Comparison of ENCODE assay signal across 12 cellular contexts in the genomic region with DNA sequence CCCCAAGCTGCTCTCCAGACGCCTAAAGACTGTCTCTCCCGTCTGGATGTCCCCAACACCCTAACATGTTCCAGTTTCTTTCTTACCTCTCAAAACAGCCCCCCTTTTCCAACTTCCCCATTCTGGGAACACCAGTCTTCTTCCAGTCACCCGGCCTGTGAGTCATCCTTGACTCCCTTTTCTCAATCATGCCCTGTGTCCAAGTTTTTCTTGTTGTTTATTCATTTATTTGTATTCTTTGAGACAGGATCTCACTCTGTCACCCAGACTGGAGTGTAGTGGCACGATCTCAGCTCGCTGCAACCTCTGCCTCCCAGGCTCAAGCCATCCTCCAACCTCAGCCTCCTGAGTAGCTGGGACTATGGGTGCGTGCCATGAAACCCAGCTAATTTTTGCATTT. TPM values are rescaled to one million over a fixed set of nuclear protein-coding genes. Genes with fewer than 3 reads are reported as not detected.
DNase-seq lines count a peak whose midpoint lies in the region; ATAC-seq, FAIRE-seq and TF ChIP-seq lines count a peak whose summit lies in the region.
"Had no signal": no experiment of that assay in that cellular context is flagged by ENCODE, and none has a peak within 500 bp of the region (broad histone marks: within the 10 kb centered on the region; RNA-seq: fewer than 3 reads in every experiment).

No MANE protein-coding gene starts in this region.

- H3K4me2 ChIP-seq in HepG2 (ENCODE audit: low read depth, low read length): no peak overlapping the region

- TF ChIP-seq CTCF in HepG2 (CRISPR knock-in tag; IDR thresholded peaks at IDR 0.05) (no peak), upper lobe of right lung (IDR thresholded peaks at IDR 0.05) (no peak)

- intact Hi-C loops in HepG2 (cut with micrococcal nuclease; ENCODE audit: unreplicated experiment) (no loop called here), upper lobe of right lung (cut with DNase I) (no loop called here)

- no peak overlapping the region for H3K27ac Mint-ChIP-seq in T-helper 1 cell treated with Interleukin-12 subunit alpha and Interleukin-12 subunit beta and Interleukin-4 antibody, amounts not matched to agents 30 μg/mL and 1 μg/mL, for 36 hours
- peak overlapping the region; percentile 48 for H3K27ac Mint-ChIP-seq in activated naive CD8-positive, alpha-beta T cell treated with anti-CD3 and anti-CD28 coated beads, Interleukin-2, amount 50 U/mL, for 24 hours
- H3K27ac Mint-ChIP-seq: activated naive CD4-positive, alpha-beta T cell treated with anti-CD3 and anti-CD28 coated beads for 36 hours had no signal

- TF ChIP-seq POLR2A in HepG2 (IDR thresholded peaks at IDR 0.05; ENCODE audit: insufficient read depth in 1 of 2, low read depth in 2 of 2, low read length in 2 of 2) (no peak), GM12891 (IDR thresholded peaks at IDR 0.05; ENCODE audit: low read depth, low read length) (no peak)

- POLR2A ChIA-PET in HepG2 (lab: Yijun Ruan, JAX): no interaction called here

- no TSS peak for BruUV-seq in HepG2 (replicated peaks; lab: Mats Ljungman, UMichigan)

- TF ChIP-seq EP300 in HepG2 (IDR thresholded peaks at IDR 0.05; ENCODE audit: low read depth in 2 of 2, low read length in 2 of 2) (no peak; a peak in 1 of 4 replicates), HepG2 (CRISPR knock-in tag; IDR thresholded peaks at IDR 0.05; ENCODE audit: borderline replicate concordance) (no peak)

- WGBS in HepG2 (ENCODE audit: low lambda C conversion rate): 93% methylated on average over 6 of the region's 6 CpGs

- H3K4me3 Mint-ChIP-seq in T-helper 1 cell treated with Interleukin-12 subunit alpha and Interleukin-12 subunit beta and Interleukin-4 antibody, amounts not matched to agents 30 μg/mL and 1 μg/mL, for 36 hours: peak overlapping the region; percentile 25
- no peak overlapping the region for H3K4me3 Mint-ChIP-seq in activated naive CD8-positive, alpha-beta T cell treated with anti-CD3 and anti-CD28 coated beads, Interleukin-2, amount 50 U/mL, for 24 hours
- H3K4me3 Mint-ChIP-seq: activated naive CD4-positive, alpha-beta T cell treated with anti-CD3 and anti-CD28 coated beads for 36 hours had no signal

- H3K4me1 Mint-ChIP-seq in T-helper 1 cell treated with Interleukin-12 subunit alpha and Interleukin-12 subunit beta and Interleukin-4 antibody, amounts not matched to agents 30 μg/mL and 1 μg/mL, for 36 hours (ENCODE audit: low read depth): peaks cover 25% of the 10 kb centered on the region
- peaks cover 22% of the 10 kb centered on the region for H3K4me1 Mint-ChIP-seq in activated naive CD8-positive, alpha-beta T cell treated with anti-CD3 and anti-CD28 coated beads, Interleukin-2, amount 50 U/mL, for 24 hours

- no peak for ATAC-seq in activated naive CD8-positive, alpha-beta T cell treated with anti-CD3 and anti-CD28 coated beads, Interleukin-2, amount 50 U/mL, for 24 hours
- ATAC-seq in HepG2 (no peak), upper lobe of right lung (peak; percentile 80)

- in situ Hi-C loops in HepG2 (cut with HindIII; ENCODE audit: extremely low pct_ligation_motif_present, low pct_unique_long_range_greater_than_20kb): no loop called here

- H3K9me3 ChIP-seq in HepG2 (ENCODE audit: low read length) (no peaks in the 10 kb centered on the region), upper lobe of right lung (no peaks in the 10 kb centered on the region)

- H3K27me3 ChIP-seq in HepG2 (ENCODE audit: control insufficient read depth in 1 of 2, insufficient read depth in 2 of 2, low read length in 2 of 2) (no peaks in the 10 kb centered on the region), upper lobe of right lung (no peaks in the 10 kb centered on the region)

- H3K27me3 Mint-ChIP-seq in T-helper 1 cell treated with Interleukin-12 subunit alpha and Interleukin-12 subunit beta and Interleukin-4 antibody, amounts not matched to agents 30 μg/mL and 1 μg/mL, for 36 hours (ENCODE audit: low read depth): no peaks in the 10 kb centered on the region
- no peaks in the 10 kb centered on the region for H3K27me3 Mint-ChIP-seq in activated naive CD8-positive, alpha-beta T cell treated with anti-CD3 and anti-CD28 coated beads, Interleukin-2, amount 50 U/mL, for 24 hours

- H2AFZ ChIP-seq in HepG2 (ENCODE audit: low read length): no peak overlapping the region

- H3K9me3 Mint-ChIP-seq in T-helper 1 cell treated with Interleukin-12 subunit alpha and Interleukin-12 subunit beta and Interleukin-4 antibody, amounts not matched to agents 30 μg/mL and 1 μg/mL, for 36 hours: no peaks in the 10 kb centered on the region
- H3K9me3 Mint-ChIP-seq in activated naive CD8-positive, alpha-beta T cell treated with anti-CD3 and anti-CD28 coated beads, Interleukin-2, amount 50 U/mL, for 24 hours: no peaks in the 10 kb centered on the region
- H3K9me3 Mint-ChIP-seq: activated naive CD4-positive, alpha-beta T cell treated with anti-CD3 and anti-CD28 coated beads for 36 hours had no signal

- H3K27ac ChIP-seq in HepG2 (ENCODE audit: extremely low read length, insufficient read depth, low read length) (no peak overlapping the region), upper lobe of right lung (peak overlapping the region; percentile 73)

- no peak for TF ChIP-seq RAD21 in HepG2 (CRISPR knock-in tag; IDR thresholded peaks at IDR 0.05)

- H3K4me3 ChIP-seq in HepG2 (replicated peaks in 1 of 3; ENCODE audit: insufficient read depth in 1 of 3, low read depth in 2 of 3, low read length in 3 of 3): no peak overlapping the region
- no peak overlapping the region for H3K4me3 ChIP-seq in upper lobe of right lung

- peaks cover 33% of the 10 kb centered on the region for H3K36me3 Mint-ChIP-seq in T-helper 1 cell treated with Interleukin-12 subunit alpha and Interleukin-12 subunit beta and Interleukin-4 antibody, amounts not matched to agents 30 μg/mL and 1 μg/mL, for 36 hours (ENCODE audit: low read depth)
- H3K36me3 Mint-ChIP-seq in activated naive CD8-positive, alpha-beta T cell treated with anti-CD3 and anti-CD28 coated beads, Interleukin-2, amount 50 U/mL, for 24 hours (ENCODE audit: low read depth): peaks cover 14% of the 10 kb centered on the region

- H3K79me2 ChIP-seq in HepG2 (ENCODE audit: insufficient read depth, low read length): no peaks in the 10 kb centered on the region

- CTCF ChIA-PET in HepG2 (lab: Yijun Ruan, JAX; ENCODE audit: low intra/inter-chr PET ratio, low total read pairs): no interaction called here

- no peak overlapping the region for H3K9ac ChIP-seq in HepG2 (ENCODE audit: insufficient read depth, low read depth, low read length)

- no peaks in the 10 kb centered on the region for H4K20me1 ChIP-seq in HepG2 (ENCODE audit: insufficient read depth, low read length)

- DNase-seq in T-helper 1 cell (no peak), HepG2 (ENCODE audit: low spot score) (no peak), upper lobe of right lung (peak; percentile 69), GM12891 (ENCODE audit: insufficient read length, low spot score) (no peak), T-helper 9 cell (no peak), NCI-H146 (lab: John Stamatoyannopoulos, UW) (no peak)
- no peak for DNase-seq in activated naive CD8-positive, alpha-beta T cell treated with anti-CD3 and anti-CD28 coated beads, Interleukin-2, amount 50 U/mL, for 24 hours
- DNase-seq: activated naive CD4-positive, alpha-beta T cell treated with anti-CD3 and anti-CD28 coated beads for 36 hours; erythroblast; NCI-H82 had no signal

- H3K36me3 ChIP-seq in HepG2 (replicated peaks in 1 of 2; ENCODE audit: control insufficient read depth in 1 of 2, insufficient read depth in 2 of 2, low read length in 2 of 2) (peaks cover 2 to 14% of the 10 kb centered on the region in 2 experiments; a peak in 1 of 5 replicates), upper lobe of right lung (no peaks in the 10 kb centered on the region)

- no peak for FAIRE-seq in HepG2 (lab: Jason Lieb, UNC)
- FAIRE-seq in GM12891 (lab: Jason Lieb, UNC): no peak
- FAIRE-seq: A204.1 had no signal

- H3K4me1 ChIP-seq in HepG2 (ENCODE audit: insufficient read depth, low read length) (peaks cover 55% of the 10 kb centered on the region), upper lobe of right lung (peaks cover 12% of the 10 kb centered on the region)

TF ChIP-seq in HepG2, 621 proteins besides CTCF, POLR2A, EP300 and RAD21:
- TF ChIP-seq EEA1 (CRISPR knock-in tag; IDR thresholded peaks at IDR 0.05; ENCODE audit: borderline replicate concordance) (no peak), FOSL2 (CRISPR knock-in tag; IDR thresholded peaks at IDR 0.05) (peak; percentile 76)

TF ChIP-seq in GM12891, 5 proteins besides CTCF, POLR2A, EP300 and RAD21:
- TF ChIP-seq POU2F2 (IDR thresholded peaks at IDR 0.05; ENCODE audit: low read depth, low read length) (no peak), PAX5 (IDR thresholded peaks at IDR 0.05; ENCODE audit: insufficient read depth, low read length, severe bottlenecking) (no peak), POLR2AphosphoS5 (IDR thresholded peaks at IDR 0.05; ENCODE audit: low read depth, low read length) (no peak), TAF1 (IDR thresholded peaks at IDR 0.05; ENCODE audit: low read depth, low read length) (no peak), SPI1 (IDR thresholded peaks at IDR 0.05; ENCODE audit: low read depth, low read length) (no peak)

RNA-seq across cellular contexts. Expression of gene SNX10, which starts 15.6 kb away (rescaled TPM):
- total RNA-seq in HepG2 (2016; rRNA removed; fragmentation: Illumina TruSeq; extraction: Trizol) (26.0 and 43.1 TPM in 2 replicates), upper lobe of right lung (73.8 TPM)
- 11.0 and 13.9 TPM in 2 replicates for total RNA-seq in HepG2 (2016; cell fraction: cytosol; rRNA removed; fragmentation: Illumina TruSeq; extraction: Trizol; ENCODE audit: low read depth)
- total RNA-seq in HepG2 (2016; cell fraction: insoluble cytoplasmic fraction; rRNA removed; fragmentation: Illumina TruSeq; extraction: Trizol): 26.8 and 44.6 TPM in 2 replicates
- 36.5 and 37.9 TPM in 2 replicates for total RNA-seq in HepG2 (2016; cell fraction: membrane; rRNA removed; fragmentation: Illumina TruSeq; extraction: Trizol)
- 14.2 and 18.3 TPM in 2 replicates for total RNA-seq in HepG2 (2016; cell fraction: nucleus; rRNA removed; fragmentation: Illumina TruSeq; extraction: Trizol)
- polyA plus RNA-seq in HepG2 (2011; rRNA removed): 18.6 and 27.6 TPM in 2 replicates
- 13.8 and 23.3 TPM in 2 replicates for polyA plus RNA-seq in HepG2 (2011; cell fraction: cytosol; rRNA removed)
- 5.2 and 8.7 TPM in 2 replicates for polyA plus RNA-seq in HepG2 (2011; cell fraction: nucleus; rRNA removed)
- polyA plus RNA-seq in HepG2 (2012): 32.4 and 42.5 TPM in 2 replicates
- 19.2 and 21.4 TPM in 2 replicates for polyA plus RNA-seq in HepG2 (2016; cell fraction: cytosol; fragmentation: Illumina TruSeq; extraction: Trizol; ENCODE audit: low read depth)
- 55.9 and 58.7 TPM in 2 replicates for polyA plus RNA-seq in HepG2 (2016; cell fraction: insoluble cytoplasmic fraction; fragmentation: Illumina TruSeq; extraction: Trizol; ENCODE audit: low read depth)
- 39.2 and 40.3 TPM in 2 replicates for polyA plus RNA-seq in HepG2 (2016; cell fraction: membrane; fragmentation: Illumina TruSeq; extraction: Trizol; ENCODE audit: low read depth)
- polyA plus RNA-seq in HepG2 (2016; cell fraction: nucleus; fragmentation: Illumina TruSeq; extraction: Trizol; ENCODE audit: insufficient read depth, low read depth): 28.8 and 32.3 TPM in 2 replicates
- 1.4 and 7.6 TPM in 2 replicates for polyA minus RNA-seq in HepG2 (2011; rRNA and poly(A)+ RNA removed; ENCODE audit: low replicate concordance)
- 18.6 and 21.0 TPM in 2 replicates for polyA minus RNA-seq in HepG2 (2011; cell fraction: cytosol; rRNA and poly(A)+ RNA removed)
- polyA minus RNA-seq in HepG2 (2011; cell fraction: nucleus; rRNA and poly(A)+ RNA removed): 12.9 and 18.8 TPM in 2 replicates
- 8.4 TPM for polyA plus RNA-seq in GM12891 (2012; ENCODE audit: low read depth, missing spikeins)
